ENCODE assay signal across 10 cellular contexts in the genomic region with DNA sequence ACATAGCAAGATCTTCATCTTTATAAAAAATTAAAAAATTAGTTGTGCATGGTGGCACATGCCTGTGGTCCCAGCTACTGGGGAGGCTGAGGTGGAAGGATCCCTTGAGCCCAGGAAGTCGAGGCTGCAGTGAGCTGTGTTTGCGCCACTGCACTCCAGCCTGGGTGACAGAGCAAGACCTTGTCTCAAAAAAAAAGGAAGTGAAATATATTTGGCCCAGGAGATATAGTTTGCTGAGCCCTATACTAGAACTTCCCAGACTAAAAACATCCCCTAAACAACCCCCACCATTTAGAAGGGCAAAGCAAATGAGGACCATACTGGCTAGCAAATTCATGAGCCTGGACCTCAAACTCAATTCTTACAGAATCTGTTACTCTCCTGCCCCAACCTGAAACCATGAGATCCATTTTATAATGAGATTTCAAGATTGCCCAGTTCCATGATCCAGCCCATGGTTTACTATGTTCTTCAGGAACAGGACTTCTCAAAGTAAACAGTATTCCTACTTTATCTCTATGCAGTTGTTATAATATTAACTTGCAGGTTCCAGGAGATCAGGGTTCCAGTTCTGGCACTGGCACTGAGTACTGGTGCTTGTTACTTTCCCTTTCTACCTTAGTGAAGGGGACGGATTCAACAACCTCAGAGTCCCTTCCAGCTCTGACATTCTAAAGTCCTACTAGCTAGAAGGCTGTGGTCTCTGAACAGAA. TPM values are rescaled to one million over a fixed set of nuclear protein-coding genes. Genes with fewer than 3 reads are reported as not detected.
DNase-seq lines count a peak whose midpoint lies in the region; ATAC-seq, FAIRE-seq and TF ChIP-seq lines count a peak whose summit lies in the region.
"Had no signal": no experiment of that assay in that cellular context is flagged by ENCODE, and none has a peak within 500 bp of the region (broad histone marks: within the 10 kb centered on the region; RNA-seq: fewer than 3 reads in every experiment).

No MANE protein-coding gene starts in this region.

- H3K4me1 ChIP-seq in CD8-positive, alpha-beta memory T cell (ENCODE audit: insufficient read depth, low read length), result no peaks in the 10 kb centered on the region

- H3K27ac Mint-ChIP-seq in type B pancreatic cell, result no peak overlapping the region
- no peak overlapping the region for H3K27ac Mint-ChIP-seq in CD8-positive, alpha-beta memory T cell
- no peak overlapping the region for H3K27ac Mint-ChIP-seq in activated naive CD4-positive, alpha-beta T cell treated with anti-CD3 and anti-CD28 coated beads, Interleukin-2, amount 10 ng/mL, durations not matched to agents 7 days and 5 days

- no peaks in the 10 kb centered on the region for H3K36me3 Mint-ChIP-seq in type B pancreatic cell
- H3K36me3 Mint-ChIP-seq in CD8-positive, alpha-beta memory T cell, result no peaks in the 10 kb centered on the region
- H3K36me3 Mint-ChIP-seq in activated naive CD4-positive, alpha-beta T cell treated with anti-CD3 and anti-CD28 coated beads, Interleukin-2, amount 10 ng/mL, durations not matched to agents 7 days and 5 days, result no peaks in the 10 kb centered on the region

- POLR2A ChIA-PET in CD8-positive, alpha-beta memory T cell (lab: Charles Lee), result no interaction called here

- DNase-seq in AML-193 (lab: John Stamatoyannopoulos, UW), result peak; percentile 14 to 22
- DNase-seq in RCC 7860 (ENCODE audit: low spot score), result peak; percentile 55
- no peak for DNase-seq in type B pancreatic cell (ENCODE audit: extremely low spot score, unreplicated experiment)
- no peak for DNase-seq in CD8-positive, alpha-beta memory T cell
- DNase-seq in activated naive CD4-positive, alpha-beta T cell treated with anti-CD3 and anti-CD28 coated beads, Interleukin-2, amount 10 ng/mL, durations not matched to agents 7 days and 5 days, result no peak
- DNase-seq in DMS79 (lab: John Stamatoyannopoulos, UW), result no peak
- DNase-seq: transverse colon had no signal

- ATAC-seq in GM19351 (IDR thresholded peaks at IDR 0.05; ENCODE audit: unreplicated experiment) (peak; percentile 90), HG02973 (IDR thresholded peaks at IDR 0.05; ENCODE audit: unreplicated experiment) (peak; percentile 70)

- H3K36me3 ChIP-seq in CD8-positive, alpha-beta memory T cell (ENCODE audit: insufficient read depth, low read length), result no peaks in the 10 kb centered on the region
- H3K36me3 ChIP-seq: transverse colon had no signal

- no peaks in the 10 kb centered on the region for H3K9me3 ChIP-seq in CD8-positive, alpha-beta memory T cell (ENCODE audit: low read length)
- H3K9me3 ChIP-seq: transverse colon had no signal

- FAIRE-seq in RCC 7860 (lab: Jason Lieb, UNC), result peak; percentile 44

- no peaks in the 10 kb centered on the region for H3K4me1 Mint-ChIP-seq in type B pancreatic cell (ENCODE audit: unreplicated experiment)
- peaks cover 0 to 3% (median 0%) of the 10 kb centered on the region in 3 donors for H3K4me1 Mint-ChIP-seq in CD8-positive, alpha-beta memory T cell
- H3K4me1 Mint-ChIP-seq in activated naive CD4-positive, alpha-beta T cell treated with anti-CD3 and anti-CD28 coated beads, Interleukin-2, amount 10 ng/mL, durations not matched to agents 7 days and 5 days, result no peaks in the 10 kb centered on the region

- no peaks in the 10 kb centered on the region for H3K9me3 Mint-ChIP-seq in type B pancreatic cell
- H3K9me3 Mint-ChIP-seq in CD8-positive, alpha-beta memory T cell, result no peaks in the 10 kb centered on the region
- no peaks in the 10 kb centered on the region for H3K9me3 Mint-ChIP-seq in activated naive CD4-positive, alpha-beta T cell treated with anti-CD3 and anti-CD28 coated beads, Interleukin-2, amount 10 ng/mL, durations not matched to agents 7 days and 5 days

- H3K4me3 ChIP-seq in CD8-positive, alpha-beta memory T cell (ENCODE audit: low read length), result no peak overlapping the region
- H3K4me3 ChIP-seq: PC-9, transverse colon had no signal

- peaks cover 59% of the 10 kb centered on the region for H3K27me3 Mint-ChIP-seq in type B pancreatic cell
- peaks cover 20 to 54% of the 10 kb centered on the region in 2 donors for H3K27me3 Mint-ChIP-seq in CD8-positive, alpha-beta memory T cell
- peaks cover 27% of the 10 kb centered on the region for H3K27me3 Mint-ChIP-seq in activated naive CD4-positive, alpha-beta T cell treated with anti-CD3 and anti-CD28 coated beads, Interleukin-2, amount 10 ng/mL, durations not matched to agents 7 days and 5 days

- CTCF ChIA-PET in CD8-positive, alpha-beta memory T cell (lab: Charles Lee), result no interaction called here
- CTCF ChIA-PET in activated naive CD4-positive, alpha-beta T cell treated with anti-CD3 and anti-CD28 coated beads, Interleukin-2, amount 10 ng/mL, durations not matched to agents 7 days and 5 days (lab: Charles Lee), result no interaction called here

- no peak overlapping the region for H3K27ac ChIP-seq in CD8-positive, alpha-beta memory T cell (ENCODE audit: low read depth, low read length)
- H3K27ac ChIP-seq: PC-9, transverse colon had no signal

- no peak for TF ChIP-seq CTCF in type B pancreatic cell (conservative IDR thresholded peaks at IDR 0.05)

- H3K4me3 Mint-ChIP-seq in type B pancreatic cell, result no peak overlapping the region
- no peak overlapping the region for H3K4me3 Mint-ChIP-seq in CD8-positive, alpha-beta memory T cell
- no peak overlapping the region for H3K4me3 Mint-ChIP-seq in activated naive CD4-positive, alpha-beta T cell treated with anti-CD3 and anti-CD28 coated beads, Interleukin-2, amount 10 ng/mL, durations not matched to agents 7 days and 5 days

- peaks cover 13% of the 10 kb centered on the region for H3K27me3 ChIP-seq in CD8-positive, alpha-beta memory T cell (ENCODE audit: insufficient read depth, low read length, poor library complexity, severe bottlenecking)

RNA-seq across cellular contexts. Expression of a gene that starts 48.9 kb away (rescaled TPM):
- total RNA-seq in type B pancreatic cell (ENCODE audit: low replicate concordance), result 12.4 and 18.4 TPM in 2 replicates
- total RNA-seq in CD8-positive, alpha-beta memory T cell, result 10 to 100 TPM; 18.5 to 18.6 TPM
- polyA plus RNA-seq in CD8-positive, alpha-beta memory T cell, result 13.2 TPM

RNA-seq across cellular contexts. Expression of a gene that starts 50.4 kb away (rescaled TPM):
- total RNA-seq in type B pancreatic cell (ENCODE audit: low replicate concordance), result 0.24 and 48.7 TPM in 2 replicates
- 1 to 10 TPM; 3.9 to 4.4 TPM for total RNA-seq in CD8-positive, alpha-beta memory T cell
- not detected for polyA plus RNA-seq in CD8-positive, alpha-beta memory T cell
- total RNA-seq: PC-9 had no signal

Comparison
In these comparisons a context has a peak if more than half of its experiments do, and no peak if none do; other contexts are left out.
1. DNase-seq: peak in AML-193 (2 of 2) and RCC 7860 (single experiment); none in type B pancreatic cell (single experiment), CD8-positive, alpha-beta memory T cell (0 of 5), activated naive CD4-positive, alpha-beta T cell treated with anti-CD3 and anti-CD28 coated beads, Interleukin-2, amount 10 ng/mL, durations not matched to agents 7 days and 5 days (single experiment) and DMS79 (single experiment).